In the genomic region with DNA sequence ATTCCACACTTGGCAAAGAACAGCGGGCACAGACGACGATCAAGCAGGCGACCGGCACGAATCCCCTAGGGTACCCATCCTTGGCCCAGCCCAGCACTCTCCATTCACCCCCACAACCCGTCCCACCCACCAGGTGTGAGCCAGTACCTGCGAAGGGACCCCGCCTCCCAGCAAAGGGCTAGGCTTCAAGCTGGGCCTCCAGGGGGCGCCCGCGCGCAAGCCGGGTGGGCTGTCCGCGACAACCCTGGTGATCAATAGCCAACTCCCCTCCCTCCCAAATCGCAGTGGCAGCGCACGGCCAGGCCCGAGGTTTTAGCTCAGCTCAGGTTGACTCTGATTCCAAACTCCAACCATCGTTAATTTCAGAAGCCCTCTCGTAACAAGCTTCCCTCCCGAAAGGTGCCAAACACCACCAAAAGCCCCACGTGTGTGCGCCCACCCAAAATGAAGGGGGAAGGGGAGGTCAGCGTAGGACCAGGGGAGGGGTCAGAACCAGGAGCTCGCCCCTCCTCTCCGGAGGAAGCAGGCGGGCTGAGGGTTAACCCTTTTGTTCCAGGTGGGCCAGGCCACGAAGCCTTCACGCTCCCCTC, we compare ENCODE assay signal across 1 cellular context.
A peak's percentile ranks its signal among the peaks of the same experiment; 100 is the strongest.
TF ChIP-seq lines count a peak whose summit lies in the region.

No MANE protein-coding gene starts in this region.

TF ChIP-seq in HepG2, 621 proteins besides CTCF, POLR2A, EP300 and RAD21 (continued from another document and continues in another):
- TF ChIP-seq, protein P1, sequence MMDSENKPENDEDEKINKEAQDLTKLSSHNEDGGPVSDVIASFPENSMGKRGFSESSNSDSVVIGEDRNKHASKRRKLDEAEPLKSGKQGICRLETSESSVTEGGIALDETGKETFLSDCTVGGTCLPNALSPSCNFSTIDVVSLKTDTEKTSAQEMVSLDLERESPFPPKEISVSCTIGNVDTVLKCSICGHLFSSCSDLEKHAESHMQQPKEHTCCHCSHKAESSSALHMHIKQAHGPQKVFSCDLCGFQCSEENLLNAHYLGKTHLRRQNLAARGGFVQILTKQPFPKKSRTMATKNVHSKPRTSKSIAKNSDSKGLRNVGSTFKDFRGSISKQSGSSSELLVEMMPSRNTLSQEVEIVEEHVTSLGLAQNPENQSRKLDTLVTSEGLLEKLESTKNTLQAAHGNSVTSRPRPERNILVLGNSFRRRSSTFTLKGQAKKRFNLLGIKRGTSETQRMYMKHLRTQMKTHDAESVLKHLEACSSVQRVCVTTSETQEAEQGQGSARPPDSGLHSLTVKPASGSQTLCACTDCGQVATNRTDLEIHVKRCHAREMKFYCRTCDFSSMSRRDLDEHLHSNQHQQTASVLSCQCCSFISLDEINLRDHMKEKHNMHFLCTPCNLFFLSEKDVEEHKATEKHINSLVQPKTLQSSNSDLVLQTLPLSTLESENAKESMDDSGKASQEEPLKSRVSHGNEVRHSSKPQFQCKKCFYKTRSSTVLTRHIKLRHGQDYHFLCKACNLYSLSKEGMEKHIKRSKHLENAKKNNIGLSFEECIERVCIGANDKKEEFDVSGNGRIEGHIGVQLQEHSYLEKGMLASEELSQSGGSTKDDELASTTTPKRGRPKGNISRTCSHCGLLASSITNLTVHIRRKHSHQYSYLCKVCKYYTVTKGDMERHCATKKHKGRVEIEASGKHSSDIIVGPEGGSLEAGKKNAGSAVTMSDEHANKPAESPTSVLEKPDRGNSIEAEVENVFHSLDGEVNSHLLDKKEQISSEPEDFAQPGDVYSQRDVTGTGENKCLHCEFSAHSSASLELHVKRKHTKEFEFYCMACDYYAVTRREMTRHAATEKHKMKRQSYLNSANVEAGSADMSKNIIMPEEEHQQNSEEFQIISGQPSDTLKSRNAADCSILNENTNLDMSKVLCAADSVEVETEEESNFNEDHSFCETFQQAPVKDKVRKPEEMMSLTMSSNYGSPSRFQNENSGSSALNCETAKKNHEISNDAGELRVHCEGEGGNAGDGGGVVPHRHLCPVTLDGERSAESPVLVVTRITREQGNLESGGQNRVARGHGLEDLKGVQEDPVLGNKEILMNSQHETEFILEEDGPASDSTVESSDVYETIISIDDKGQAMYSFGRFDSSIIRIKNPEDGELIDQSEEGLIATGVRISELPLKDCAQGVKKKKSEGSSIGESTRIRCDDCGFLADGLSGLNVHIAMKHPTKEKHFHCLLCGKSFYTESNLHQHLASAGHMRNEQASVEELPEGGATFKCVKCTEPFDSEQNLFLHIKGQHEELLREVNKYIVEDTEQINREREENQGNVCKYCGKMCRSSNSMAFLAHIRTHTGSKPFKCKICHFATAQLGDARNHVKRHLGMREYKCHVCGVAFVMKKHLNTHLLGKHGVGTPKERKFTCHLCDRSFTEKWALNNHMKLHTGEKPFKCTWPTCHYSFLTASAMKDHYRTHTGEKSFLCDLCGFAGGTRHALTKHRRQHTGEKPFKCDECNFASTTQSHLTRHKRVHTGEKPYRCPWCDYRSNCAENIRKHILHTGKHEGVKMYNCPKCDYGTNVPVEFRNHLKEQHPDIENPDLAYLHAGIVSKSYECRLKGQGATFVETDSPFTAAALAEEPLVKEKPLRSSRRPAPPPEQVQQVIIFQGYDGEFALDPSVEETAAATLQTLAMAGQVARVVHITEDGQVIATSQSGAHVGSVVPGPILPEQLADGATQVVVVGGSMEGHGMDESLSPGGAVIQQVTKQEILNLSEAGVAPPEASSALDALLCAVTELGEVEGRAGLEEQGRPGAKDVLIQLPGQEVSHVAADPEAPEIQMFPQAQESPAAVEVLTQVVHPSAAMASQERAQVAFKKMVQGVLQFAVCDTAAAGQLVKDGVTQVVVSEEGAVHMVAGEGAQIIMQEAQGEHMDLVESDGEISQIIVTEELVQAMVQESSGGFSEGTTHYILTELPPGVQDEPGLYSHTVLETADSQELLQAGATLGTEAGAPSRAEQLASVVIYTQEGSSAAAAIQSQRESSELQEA (CRISPR knock-in tag; IDR thresholded peaks at IDR 0.05; ENCODE audit: not compliant biosample characterization), result no peak
- TF ChIP-seq, protein P2, sequence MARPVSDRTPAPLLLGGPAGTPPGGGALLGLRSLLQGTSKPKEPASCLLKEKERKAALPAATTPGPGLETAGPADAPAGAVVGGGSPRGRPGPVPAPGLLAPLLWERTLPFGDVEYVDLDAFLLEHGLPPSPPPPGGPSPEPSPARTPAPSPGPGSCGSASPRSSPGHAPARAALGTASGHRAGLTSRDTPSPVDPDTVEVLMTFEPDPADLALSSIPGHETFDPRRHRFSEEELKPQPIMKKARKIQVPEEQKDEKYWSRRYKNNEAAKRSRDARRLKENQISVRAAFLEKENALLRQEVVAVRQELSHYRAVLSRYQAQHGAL (CRISPR knock-in tag; IDR thresholded peaks at IDR 0.05; ENCODE audit: not compliant biosample characterization), result no peak
- TF ChIP-seq GTF3A (CRISPR knock-in tag; conservative IDR thresholded peaks at IDR 0.05) (no peak), ZNF557 (CRISPR knock-in tag; IDR thresholded peaks at IDR 0.05) (0 out of 2 replicates have a peak, but pooled peaks have one; percentile 64), PPARG (CRISPR knock-in tag; conservative IDR thresholded peaks at IDR 0.05) (0 out of 2 replicates have a peak, but pooled peaks have one; percentile 35), ARNTL (CRISPR knock-in tag; IDR thresholded peaks at IDR 0.05) (peak; percentile 75), RNF2 (conservative IDR thresholded peaks at IDR 0.05; ENCODE audit: low read depth) (peak; percentile 60; the same call in 1 of the 2 replicates), POLR2G (IDR thresholded peaks at IDR 0.05; ENCODE audit: low read depth, low read length) (no peak), U2AF2 (IDR thresholded peaks at IDR 0.05; ENCODE audit: low read depth, low read length) (0 out of 2 replicates have a peak, but pooled peaks have one; percentile 16), ZNF124 (CRISPR knock-in tag; IDR thresholded peaks at IDR 0.05) (peak; percentile 55; the same call in 1 of the 2 replicates), ZSCAN30 (CRISPR knock-in tag; IDR thresholded peaks at IDR 0.05) (0 out of 2 replicates have a peak, but pooled peaks have one; percentile 59), TMF1 (CRISPR knock-in tag; IDR thresholded peaks at IDR 0.05; ENCODE audit: low read depth) (peak; percentile 54; the same call in 1 of the 2 replicates), ASH2L (IDR thresholded peaks at IDR 0.05; ENCODE audit: insufficient read length, low read depth, low read length) (peak; percentile 8), RBAK (CRISPR knock-in tag; IDR thresholded peaks at IDR 0.05) (no peak), DPF2 (CRISPR knock-in tag; IDR thresholded peaks at IDR 0.05; ENCODE audit: borderline replicate concordance, low read depth) (no peak), NFE2 (CRISPR knock-in tag; IDR thresholded peaks at IDR 0.05) (no peak), CC2D1A (CRISPR knock-in tag; IDR thresholded peaks at IDR 0.05) (0 out of 2 replicates have a peak, but pooled peaks have one; percentile 66), PAF1 (CRISPR knock-in tag; IDR thresholded peaks at IDR 0.05) (no peak), ZNF431 (CRISPR knock-in tag; IDR thresholded peaks at IDR 0.05; ENCODE audit: borderline replicate concordance, low read depth) (0 out of 2 replicates have a peak, but pooled peaks have one; percentile 77), SIX4 (CRISPR knock-in tag; IDR thresholded peaks at IDR 0.05) (no peak), ZNF644 (CRISPR knock-in tag; IDR thresholded peaks at IDR 0.05; ENCODE audit: low read depth) (0 out of 2 replicates have a peak, but pooled peaks have one; percentile 10), ZNF547 (CRISPR knock-in tag; IDR thresholded peaks at IDR 0.05) (peak; percentile 20; the same call in 1 of the 2 replicates)
- TF ChIP-seq, protein P3, sequence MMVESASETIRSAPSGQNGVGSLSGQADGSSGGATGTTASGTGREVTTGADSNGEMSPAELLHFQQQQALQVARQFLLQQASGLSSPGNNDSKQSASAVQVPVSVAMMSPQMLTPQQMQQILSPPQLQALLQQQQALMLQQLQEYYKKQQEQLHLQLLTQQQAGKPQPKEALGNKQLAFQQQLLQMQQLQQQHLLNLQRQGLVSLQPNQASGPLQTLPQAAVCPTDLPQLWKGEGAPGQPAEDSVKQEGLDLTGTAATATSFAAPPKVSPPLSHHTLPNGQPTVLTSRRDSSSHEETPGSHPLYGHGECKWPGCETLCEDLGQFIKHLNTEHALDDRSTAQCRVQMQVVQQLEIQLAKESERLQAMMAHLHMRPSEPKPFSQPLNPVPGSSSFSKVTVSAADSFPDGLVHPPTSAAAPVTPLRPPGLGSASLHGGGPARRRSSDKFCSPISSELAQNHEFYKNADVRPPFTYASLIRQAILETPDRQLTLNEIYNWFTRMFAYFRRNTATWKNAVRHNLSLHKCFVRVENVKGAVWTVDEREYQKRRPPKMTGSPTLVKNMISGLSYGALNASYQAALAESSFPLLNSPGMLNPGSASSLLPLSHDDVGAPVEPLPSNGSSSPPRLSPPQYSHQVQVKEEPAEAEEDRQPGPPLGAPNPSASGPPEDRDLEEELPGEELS (CRISPR knock-in tag; IDR thresholded peaks at IDR 0.05), result peak; percentile 75
- TF ChIP-seq, protein P4, sequence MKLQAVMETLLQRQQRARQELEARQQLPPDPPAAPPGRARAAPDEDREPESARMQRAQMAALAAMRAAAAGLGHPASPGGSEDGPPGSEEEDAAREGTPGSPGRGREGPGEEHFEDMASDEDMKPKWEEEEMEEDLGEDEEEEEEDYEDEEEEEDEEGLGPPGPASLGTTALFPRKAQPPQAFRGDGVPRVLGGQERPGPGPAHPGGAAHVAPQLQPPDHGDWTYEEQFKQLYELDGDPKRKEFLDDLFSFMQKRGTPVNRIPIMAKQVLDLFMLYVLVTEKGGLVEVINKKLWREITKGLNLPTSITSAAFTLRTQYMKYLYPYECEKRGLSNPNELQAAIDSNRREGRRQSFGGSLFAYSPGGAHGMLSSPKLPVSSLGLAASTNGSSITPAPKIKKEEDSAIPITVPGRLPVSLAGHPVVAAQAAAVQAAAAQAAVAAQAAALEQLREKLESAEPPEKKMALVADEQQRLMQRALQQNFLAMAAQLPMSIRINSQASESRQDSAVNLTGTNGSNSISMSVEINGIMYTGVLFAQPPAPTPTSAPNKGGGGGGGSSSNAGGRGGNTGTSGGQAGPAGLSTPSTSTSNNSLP (IDR thresholded peaks at IDR 0.05; ENCODE audit: low read depth, low read length), result no peak
- TF ChIP-seq, protein P5, sequence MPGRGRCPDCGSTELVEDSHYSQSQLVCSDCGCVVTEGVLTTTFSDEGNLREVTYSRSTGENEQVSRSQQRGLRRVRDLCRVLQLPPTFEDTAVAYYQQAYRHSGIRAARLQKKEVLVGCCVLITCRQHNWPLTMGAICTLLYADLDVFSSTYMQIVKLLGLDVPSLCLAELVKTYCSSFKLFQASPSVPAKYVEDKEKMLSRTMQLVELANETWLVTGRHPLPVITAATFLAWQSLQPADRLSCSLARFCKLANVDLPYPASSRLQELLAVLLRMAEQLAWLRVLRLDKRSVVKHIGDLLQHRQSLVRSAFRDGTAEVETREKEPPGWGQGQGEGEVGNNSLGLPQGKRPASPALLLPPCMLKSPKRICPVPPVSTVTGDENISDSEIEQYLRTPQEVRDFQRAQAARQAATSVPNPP (CRISPR knock-in tag; IDR thresholded peaks at IDR 0.05), result no peak
- TF ChIP-seq, protein P6, sequence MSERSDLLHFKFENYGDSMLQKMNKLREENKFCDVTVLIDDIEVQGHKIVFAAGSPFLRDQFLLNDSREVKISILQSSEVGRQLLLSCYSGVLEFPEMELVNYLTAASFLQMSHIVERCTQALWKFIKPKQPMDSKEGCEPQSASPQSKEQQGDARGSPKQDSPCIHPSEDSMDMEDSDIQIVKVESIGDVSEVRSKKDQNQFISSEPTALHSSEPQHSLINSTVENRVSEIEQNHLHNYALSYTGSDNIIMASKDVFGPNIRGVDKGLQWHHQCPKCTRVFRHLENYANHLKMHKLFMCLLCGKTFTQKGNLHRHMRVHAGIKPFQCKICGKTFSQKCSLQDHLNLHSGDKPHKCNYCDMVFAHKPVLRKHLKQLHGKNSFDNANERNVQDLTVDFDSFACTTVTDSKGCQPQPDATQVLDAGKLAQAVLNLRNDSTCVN (CRISPR knock-in tag; IDR thresholded peaks at IDR 0.05; ENCODE audit: borderline replicate concordance), result peak; percentile 87
- TF ChIP-seq, protein P7, sequence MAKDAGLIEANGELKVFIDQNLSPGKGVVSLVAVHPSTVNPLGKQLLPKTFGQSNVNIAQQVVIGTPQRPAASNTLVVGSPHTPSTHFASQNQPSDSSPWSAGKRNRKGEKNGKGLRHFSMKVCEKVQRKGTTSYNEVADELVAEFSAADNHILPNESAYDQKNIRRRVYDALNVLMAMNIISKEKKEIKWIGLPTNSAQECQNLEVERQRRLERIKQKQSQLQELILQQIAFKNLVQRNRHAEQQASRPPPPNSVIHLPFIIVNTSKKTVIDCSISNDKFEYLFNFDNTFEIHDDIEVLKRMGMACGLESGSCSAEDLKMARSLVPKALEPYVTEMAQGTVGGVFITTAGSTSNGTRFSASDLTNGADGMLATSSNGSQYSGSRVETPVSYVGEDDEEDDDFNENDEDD (CRISPR knock-in tag; IDR thresholded peaks at IDR 0.05; ENCODE audit: borderline replicate concordance), result peak; percentile 64; the same call in 1 of the 2 replicates
- TF ChIP-seq, protein P8, sequence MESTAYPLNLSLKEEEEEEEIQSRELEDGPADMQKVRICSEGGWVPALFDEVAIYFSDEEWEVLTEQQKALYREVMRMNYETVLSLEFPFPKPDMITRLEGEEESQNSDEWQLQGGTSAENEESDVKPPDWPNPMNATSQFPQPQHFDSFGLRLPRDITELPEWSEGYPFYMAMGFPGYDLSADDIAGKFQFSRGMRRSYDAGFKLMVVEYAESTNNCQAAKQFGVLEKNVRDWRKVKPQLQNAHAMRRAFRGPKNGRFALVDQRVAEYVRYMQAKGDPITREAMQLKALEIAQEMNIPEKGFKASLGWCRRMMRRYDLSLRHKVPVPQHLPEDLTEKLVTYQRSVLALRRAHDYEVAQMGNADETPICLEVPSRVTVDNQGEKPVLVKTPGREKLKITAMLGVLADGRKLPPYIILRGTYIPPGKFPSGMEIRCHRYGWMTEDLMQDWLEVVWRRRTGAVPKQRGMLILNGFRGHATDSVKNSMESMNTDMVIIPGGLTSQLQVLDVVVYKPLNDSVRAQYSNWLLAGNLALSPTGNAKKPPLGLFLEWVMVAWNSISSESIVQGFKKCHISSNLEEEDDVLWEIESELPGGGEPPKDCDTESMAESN (CRISPR knock-in tag; conservative IDR thresholded peaks at IDR 0.05), result no peak; the same call in 1 of the 2 replicates
- TF ChIP-seq, protein P9, sequence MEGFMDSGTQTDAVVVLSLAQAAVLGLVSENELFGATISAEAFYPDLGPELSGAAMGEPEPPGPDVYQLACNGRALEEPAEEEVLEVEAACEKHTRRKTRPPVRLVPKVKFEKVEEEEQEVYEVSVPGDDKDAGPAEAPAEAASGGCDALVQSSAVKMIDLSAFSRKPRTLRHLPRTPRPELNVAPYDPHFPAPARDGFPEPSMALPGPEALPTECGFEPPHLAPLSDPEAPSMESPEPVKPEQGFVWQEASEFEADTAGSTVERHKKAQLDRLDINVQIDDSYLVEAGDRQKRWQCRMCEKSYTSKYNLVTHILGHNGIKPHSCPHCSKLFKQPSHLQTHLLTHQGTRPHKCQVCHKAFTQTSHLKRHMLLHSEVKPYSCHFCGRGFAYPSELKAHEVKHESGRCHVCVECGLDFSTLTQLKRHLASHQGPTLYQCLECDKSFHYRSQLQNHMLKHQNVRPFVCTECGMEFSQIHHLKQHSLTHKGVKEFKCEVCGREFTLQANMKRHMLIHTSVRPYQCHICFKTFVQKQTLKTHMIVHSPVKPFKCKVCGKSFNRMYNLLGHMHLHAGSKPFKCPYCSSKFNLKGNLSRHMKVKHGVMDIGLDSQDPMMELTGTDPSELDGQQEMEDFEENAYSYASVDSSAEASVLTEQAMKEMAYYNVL (CRISPR knock-in tag; IDR thresholded peaks at IDR 0.05; ENCODE audit: borderline replicate concordance), result peak; percentile 80
- TF ChIP-seq, protein P10, sequence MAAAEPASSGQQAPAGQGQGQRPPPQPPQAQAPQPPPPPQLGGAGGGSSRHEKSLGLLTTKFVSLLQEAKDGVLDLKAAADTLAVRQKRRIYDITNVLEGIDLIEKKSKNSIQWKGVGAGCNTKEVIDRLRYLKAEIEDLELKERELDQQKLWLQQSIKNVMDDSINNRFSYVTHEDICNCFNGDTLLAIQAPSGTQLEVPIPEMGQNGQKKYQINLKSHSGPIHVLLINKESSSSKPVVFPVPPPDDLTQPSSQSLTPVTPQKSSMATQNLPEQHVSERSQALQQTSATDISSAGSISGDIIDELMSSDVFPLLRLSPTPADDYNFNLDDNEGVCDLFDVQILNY (CRISPR knock-in tag; conservative IDR thresholded peaks at IDR 0.05), result peak; percentile 19; the same call in 1 of the 2 replicates
